2 cellular contexts compared by ENCODE assay signal in the genomic region with DNA sequence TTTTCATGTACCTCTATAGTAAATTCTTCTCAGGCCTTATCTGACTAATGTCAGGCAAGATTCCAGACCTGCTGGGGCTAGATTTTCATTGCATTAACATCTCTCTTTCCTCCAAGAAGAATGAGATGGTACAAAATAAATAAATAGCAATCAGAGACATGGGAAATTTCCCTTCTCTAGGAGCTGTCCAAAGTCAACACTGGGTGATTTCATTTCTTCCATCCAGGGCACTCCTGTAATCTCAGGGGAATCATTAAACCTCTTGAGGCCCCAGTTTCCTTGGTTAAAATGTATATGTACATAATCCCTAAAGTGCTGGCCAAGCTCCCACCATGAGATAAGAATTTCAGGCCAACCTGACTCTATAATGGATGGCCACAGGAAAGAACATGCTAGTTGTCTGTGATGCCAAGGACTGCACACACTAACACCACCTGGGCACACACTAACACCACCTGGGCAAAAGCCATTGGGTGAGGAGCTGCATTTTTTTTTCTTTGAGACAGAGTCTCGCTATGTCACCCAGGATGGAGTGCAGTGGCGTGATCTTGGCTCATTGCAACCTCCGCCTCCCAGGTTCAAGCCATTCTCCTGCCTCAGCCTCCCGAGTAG.
A peak's percentile ranks its signal among the peaks of the same experiment; 100 is the strongest.
TF ChIP-seq lines count a peak whose summit lies in the region.

No MANE protein-coding gene starts in this region.

TF ChIP-seq in HEK293, 187 proteins besides CTCF, POLR2A, EP300 and RAD21 (continues in another document):
- TF ChIP-seq, protein P1, sequence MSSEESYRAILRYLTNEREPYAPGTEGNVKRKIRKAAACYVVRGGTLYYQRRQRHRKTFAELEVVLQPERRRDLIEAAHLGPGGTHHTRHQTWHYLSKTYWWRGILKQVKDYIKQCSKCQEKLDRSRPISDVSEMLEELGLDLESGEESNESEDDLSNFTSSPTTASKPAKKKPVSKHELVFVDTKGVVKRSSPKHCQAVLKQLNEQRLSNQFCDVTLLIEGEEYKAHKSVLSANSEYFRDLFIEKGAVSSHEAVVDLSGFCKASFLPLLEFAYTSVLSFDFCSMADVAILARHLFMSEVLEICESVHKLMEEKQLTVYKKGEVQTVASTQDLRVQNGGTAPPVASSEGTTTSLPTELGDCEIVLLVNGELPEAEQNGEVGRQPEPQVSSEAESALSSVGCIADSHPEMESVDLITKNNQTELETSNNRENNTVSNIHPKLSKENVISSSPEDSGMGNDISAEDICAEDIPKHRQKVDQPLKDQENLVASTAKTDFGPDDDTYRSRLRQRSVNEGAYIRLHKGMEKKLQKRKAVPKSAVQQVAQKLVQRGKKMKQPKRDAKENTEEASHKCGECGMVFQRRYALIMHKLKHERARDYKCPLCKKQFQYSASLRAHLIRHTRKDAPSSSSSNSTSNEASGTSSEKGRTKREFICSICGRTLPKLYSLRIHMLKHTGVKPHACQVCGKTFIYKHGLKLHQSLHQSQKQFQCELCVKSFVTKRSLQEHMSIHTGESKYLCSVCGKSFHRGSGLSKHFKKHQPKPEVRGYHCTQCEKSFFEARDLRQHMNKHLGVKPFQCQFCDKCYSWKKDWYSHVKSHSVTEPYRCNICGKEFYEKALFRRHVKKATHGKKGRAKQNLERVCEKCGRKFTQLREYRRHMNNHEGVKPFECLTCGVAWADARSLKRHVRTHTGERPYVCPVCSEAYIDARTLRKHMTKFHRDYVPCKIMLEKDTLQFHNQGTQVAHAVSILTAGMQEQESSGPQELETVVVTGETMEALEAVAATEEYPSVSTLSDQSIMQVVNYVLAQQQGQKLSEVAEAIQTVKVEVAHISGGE (tag by site-specific recombination; conservative IDR thresholded peaks at IDR 0.05; ENCODE audit: low read depth) = no peak
- TF ChIP-seq, protein P2, sequence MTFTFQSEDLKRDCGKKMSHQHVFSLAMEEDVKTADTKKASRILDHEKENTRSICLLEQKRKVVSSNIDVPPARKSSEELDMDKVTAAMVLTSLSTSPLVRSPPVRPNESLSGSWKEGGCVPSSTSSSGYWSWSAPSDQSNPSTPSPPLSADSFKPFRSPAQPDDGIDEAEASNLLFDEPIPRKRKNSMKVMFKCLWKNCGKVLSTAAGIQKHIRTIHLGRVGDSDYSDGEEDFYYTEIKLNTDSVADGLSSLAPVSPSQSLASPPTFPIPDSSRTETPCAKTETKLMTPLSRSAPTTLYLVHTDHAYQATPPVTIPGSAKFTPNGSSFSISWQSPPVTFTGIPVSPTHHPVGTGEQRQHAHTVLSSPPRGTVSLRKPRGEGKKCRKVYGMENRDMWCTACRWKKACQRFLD (tag by site-specific recombination; IDR thresholded peaks at IDR 0.05) = no peak
- TF ChIP-seq ZNF777 (tag by site-specific recombination; IDR thresholded peaks at IDR 0.05; ENCODE audit: borderline replicate concordance) (no peak), ELK4 (IDR thresholded peaks at IDR 0.05; ENCODE audit: borderline replicate concordance, low read depth, low read length) (no peak), ZNF16 (tag by site-specific recombination; IDR thresholded peaks at IDR 0.05; ENCODE audit: low read depth) (no peak), YY1 (tag by site-specific recombination; IDR thresholded peaks at IDR 0.05) (peak; percentile 18; the same call in 1 of the 2 replicates), ZNF311 (tag by site-specific recombination; IDR thresholded peaks at IDR 0.05; ENCODE audit: borderline replicate concordance) (no peak), ZIC2 (tag by site-specific recombination; IDR thresholded peaks at IDR 0.05) (no peak), ZFHX2 (tag by site-specific recombination; conservative IDR thresholded peaks at IDR 0.05) (no peak), ZNF157 (tag by site-specific recombination; IDR thresholded peaks at IDR 0.05) (no peak), ZNF830 (tag by site-specific recombination; IDR thresholded peaks at IDR 0.05; ENCODE audit: low read depth) (no peak), GFI1B (tag by site-specific recombination; IDR thresholded peaks at IDR 0.05) (peak; percentile 88), ZNF366 (tag by site-specific recombination; conservative IDR thresholded peaks at IDR 0.05) (peak; percentile 77), ZNF155 (tag by site-specific recombination; IDR thresholded peaks at IDR 0.05) (no peak), ZBTB10 (tag by site-specific recombination; IDR thresholded peaks at IDR 0.05) (no peak), ZNF239 (tag by site-specific recombination; IDR thresholded peaks at IDR 0.05) (peak; percentile 66; the same call in 1 of the 2 replicates)
- TF ChIP-seq, protein P3, sequence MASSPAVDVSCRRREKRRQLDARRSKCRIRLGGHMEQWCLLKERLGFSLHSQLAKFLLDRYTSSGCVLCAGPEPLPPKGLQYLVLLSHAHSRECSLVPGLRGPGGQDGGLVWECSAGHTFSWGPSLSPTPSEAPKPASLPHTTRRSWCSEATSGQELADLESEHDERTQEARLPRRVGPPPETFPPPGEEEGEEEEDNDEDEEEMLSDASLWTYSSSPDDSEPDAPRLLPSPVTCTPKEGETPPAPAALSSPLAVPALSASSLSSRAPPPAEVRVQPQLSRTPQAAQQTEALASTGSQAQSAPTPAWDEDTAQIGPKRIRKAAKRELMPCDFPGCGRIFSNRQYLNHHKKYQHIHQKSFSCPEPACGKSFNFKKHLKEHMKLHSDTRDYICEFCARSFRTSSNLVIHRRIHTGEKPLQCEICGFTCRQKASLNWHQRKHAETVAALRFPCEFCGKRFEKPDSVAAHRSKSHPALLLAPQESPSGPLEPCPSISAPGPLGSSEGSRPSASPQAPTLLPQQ (tag by site-specific recombination; IDR thresholded peaks at IDR 0.05) = peak; percentile 89

TF ChIP-seq in liver, 16 proteins besides CTCF, POLR2A, EP300 and RAD21 (continued from another document):
- TF ChIP-seq, protein P4, sequence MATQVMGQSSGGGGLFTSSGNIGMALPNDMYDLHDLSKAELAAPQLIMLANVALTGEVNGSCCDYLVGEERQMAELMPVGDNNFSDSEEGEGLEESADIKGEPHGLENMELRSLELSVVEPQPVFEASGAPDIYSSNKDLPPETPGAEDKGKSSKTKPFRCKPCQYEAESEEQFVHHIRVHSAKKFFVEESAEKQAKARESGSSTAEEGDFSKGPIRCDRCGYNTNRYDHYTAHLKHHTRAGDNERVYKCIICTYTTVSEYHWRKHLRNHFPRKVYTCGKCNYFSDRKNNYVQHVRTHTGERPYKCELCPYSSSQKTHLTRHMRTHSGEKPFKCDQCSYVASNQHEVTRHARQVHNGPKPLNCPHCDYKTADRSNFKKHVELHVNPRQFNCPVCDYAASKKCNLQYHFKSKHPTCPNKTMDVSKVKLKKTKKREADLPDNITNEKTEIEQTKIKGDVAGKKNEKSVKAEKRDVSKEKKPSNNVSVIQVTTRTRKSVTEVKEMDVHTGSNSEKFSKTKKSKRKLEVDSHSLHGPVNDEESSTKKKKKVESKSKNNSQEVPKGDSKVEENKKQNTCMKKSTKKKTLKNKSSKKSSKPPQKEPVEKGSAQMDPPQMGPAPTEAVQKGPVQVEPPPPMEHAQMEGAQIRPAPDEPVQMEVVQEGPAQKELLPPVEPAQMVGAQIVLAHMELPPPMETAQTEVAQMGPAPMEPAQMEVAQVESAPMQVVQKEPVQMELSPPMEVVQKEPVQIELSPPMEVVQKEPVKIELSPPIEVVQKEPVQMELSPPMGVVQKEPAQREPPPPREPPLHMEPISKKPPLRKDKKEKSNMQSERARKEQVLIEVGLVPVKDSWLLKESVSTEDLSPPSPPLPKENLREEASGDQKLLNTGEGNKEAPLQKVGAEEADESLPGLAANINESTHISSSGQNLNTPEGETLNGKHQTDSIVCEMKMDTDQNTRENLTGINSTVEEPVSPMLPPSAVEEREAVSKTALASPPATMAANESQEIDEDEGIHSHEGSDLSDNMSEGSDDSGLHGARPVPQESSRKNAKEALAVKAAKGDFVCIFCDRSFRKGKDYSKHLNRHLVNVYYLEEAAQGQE (IDR thresholded peaks at IDR 0.05) = peak; percentile 96
